ENCODE assay signal across 8 cellular contexts in genomic region chr7:47453093-47454056, GRCh38.
DNase-seq lines count a peak whose midpoint lies in the region; ATAC-seq and TF ChIP-seq lines count a peak whose summit lies in the region.

No MANE protein-coding gene starts in this region.

- POLR2A ChIA-PET in activated CD4-positive, alpha-beta T cell treated with anti-CD3 and anti-CD28 coated beads, Interleukin-2, amount 10 ng/mL, durations not matched to agents 7 days and 5 days (lab: Charles Lee) = no interaction called here

- H3K27me3 ChIP-seq in psoas muscle (ENCODE audit: insufficient read depth in 3 of 3, low read length in 2 of 3) = no peaks in the 10 kb centered on the region

- CTCF ChIA-PET in activated CD4-positive, alpha-beta T cell treated with anti-CD3 and anti-CD28 coated beads, Interleukin-2, amount 10 ng/mL, durations not matched to agents 7 days and 5 days (lab: Charles Lee) = no interaction called here

- H3K4me3 Mint-ChIP-seq in activated CD4-positive, alpha-beta T cell treated with anti-CD3 and anti-CD28 coated beads, Interleukin-2, amount 10 ng/mL, durations not matched to agents 7 days and 5 days = no peak overlapping the region

- H3K36me3 ChIP-seq in psoas muscle (ENCODE audit: insufficient read depth in 1 of 2, low read depth in 1 of 2) = no peaks in the 10 kb centered on the region

- ATAC-seq in psoas muscle (peak; percentile 83 to 86 (median 84)), HG02678 (IDR thresholded peaks at IDR 0.05; ENCODE audit: unreplicated experiment) (no peak)

- intact Hi-C loops in psoas muscle (cut with DNase I) = no loop called here

- peaks cover 44% of the 10 kb centered on the region for H3K4me1 ChIP-seq in psoas muscle

- no peaks in the 10 kb centered on the region for H3K27me3 Mint-ChIP-seq in activated CD4-positive, alpha-beta T cell treated with anti-CD3 and anti-CD28 coated beads, Interleukin-2, amount 10 ng/mL, durations not matched to agents 7 days and 5 days

- H3K27ac ChIP-seq in psoas muscle = peak overlapping the region; percentile 94

- DNase-seq in GM03348 (ENCODE audit: low spot score) = peak; percentile 83
- peak; percentile 45 for DNase-seq in SHP77 treated with DMSO at 0.1 percent for 48 hours (lab: John Stamatoyannopoulos, UW)
- peak; percentile 78 for DNase-seq in foreskin melanocyte
- DNase-seq in psoas muscle = peak; percentile 80 to 92
- DNase-seq in activated CD4-positive, alpha-beta T cell treated with anti-CD3 and anti-CD28 coated beads for 1 hour = no peak
- no peak for DNase-seq in activated CD4-positive, alpha-beta T cell treated with anti-CD3 and anti-CD28 coated beads, Interleukin-2, amount 10 ng/mL, durations not matched to agents 7 days and 5 days
- no peak for DNase-seq in activated CD4-positive, CD25-positive, alpha-beta regulatory T cell treated with anti-CD3 and anti-CD28 coated beads, Interleukin-2, amount 50 U/mL, for 72 hours

- no peaks in the 10 kb centered on the region for H3K36me3 Mint-ChIP-seq in activated CD4-positive, alpha-beta T cell treated with anti-CD3 and anti-CD28 coated beads, Interleukin-2, amount 10 ng/mL, durations not matched to agents 7 days and 5 days (ENCODE audit: low read depth)

- no peaks in the 10 kb centered on the region for H3K4me1 Mint-ChIP-seq in activated CD4-positive, alpha-beta T cell treated with anti-CD3 and anti-CD28 coated beads, Interleukin-2, amount 10 ng/mL, durations not matched to agents 7 days and 5 days

- no peaks in the 10 kb centered on the region for H3K9me3 Mint-ChIP-seq in activated CD4-positive, alpha-beta T cell treated with anti-CD3 and anti-CD28 coated beads, Interleukin-2, amount 10 ng/mL, durations not matched to agents 7 days and 5 days

- H3K9me3 ChIP-seq in psoas muscle = no peaks in the 10 kb centered on the region

- WGBS in psoas muscle, 3 donors = 9 to 15% (median 11%) methylated on average over 23 of the region's 23 CpGs

- H3K27ac Mint-ChIP-seq in activated CD4-positive, alpha-beta T cell treated with anti-CD3 and anti-CD28 coated beads, Interleukin-2, amount 10 ng/mL, durations not matched to agents 7 days and 5 days = no peak overlapping the region

- no peak for TF ChIP-seq CTCF in psoas muscle (IDR thresholded peaks at IDR 0.05)

- peak overlapping the region; percentile 68 for H3K4me3 ChIP-seq in psoas muscle

Comparison
In these comparisons a context has a peak if more than half of its experiments do, and no peak if none do; other contexts are left out.
1. DNase-seq: peak in GM03348 (single experiment), SHP77 treated with DMSO at 0.1 percent for 48 hours (single experiment), foreskin melanocyte (single experiment) and psoas muscle (2 of 2); none in activated CD4-positive, alpha-beta T cell treated with anti-CD3 and anti-CD28 coated beads for 1 hour (single experiment), activated CD4-positive, alpha-beta T cell treated with anti-CD3 and anti-CD28 coated beads, Interleukin-2, amount 10 ng/mL, durations not matched to agents 7 days and 5 days (single experiment) and activated CD4-positive, CD25-positive, alpha-beta regulatory T cell treated with anti-CD3 and anti-CD28 coated beads, Interleukin-2, amount 50 U/mL, for 72 hours (single experiment).